In the genomic region with DNA sequence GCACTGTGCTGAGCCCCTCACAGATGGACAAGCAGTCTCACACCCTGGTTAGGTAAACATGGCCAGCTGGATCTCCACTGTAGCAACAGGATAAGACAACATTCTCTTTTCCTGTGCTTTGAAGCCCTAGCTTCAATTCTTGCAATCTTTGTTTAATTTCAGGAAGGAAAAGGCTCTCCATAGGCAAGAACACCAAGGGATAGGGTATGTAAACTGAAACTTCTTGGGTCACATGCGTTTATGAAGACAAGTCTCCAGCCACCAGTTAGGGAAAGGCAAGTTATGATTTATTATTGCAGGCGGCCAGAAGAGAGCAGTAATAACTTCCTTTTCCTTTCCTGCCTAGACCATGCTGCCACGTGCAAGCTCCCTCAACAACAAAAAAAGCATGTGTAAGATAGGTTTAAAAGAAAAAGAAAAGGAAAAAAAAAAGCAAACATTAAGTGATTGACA, we compare ENCODE assay signal across 1 cellular context.
A peak's percentile ranks its signal among the peaks of the same experiment; 100 is the strongest.
TF ChIP-seq lines count a peak whose summit lies in the region.

No MANE protein-coding gene starts in this region.

TF ChIP-seq in HEK293, 187 proteins besides CTCF, POLR2A, EP300 and RAD21 (continued from another document):
- TF ChIP-seq, protein P1, sequence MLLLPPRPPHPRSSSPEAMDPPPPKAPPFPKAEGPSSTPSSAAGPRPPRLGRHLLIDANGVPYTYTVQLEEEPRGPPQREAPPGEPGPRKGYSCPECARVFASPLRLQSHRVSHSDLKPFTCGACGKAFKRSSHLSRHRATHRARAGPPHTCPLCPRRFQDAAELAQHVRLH (tag by site-specific recombination; IDR thresholded peaks at IDR 0.05), result no peak
- TF ChIP-seq, protein P2, sequence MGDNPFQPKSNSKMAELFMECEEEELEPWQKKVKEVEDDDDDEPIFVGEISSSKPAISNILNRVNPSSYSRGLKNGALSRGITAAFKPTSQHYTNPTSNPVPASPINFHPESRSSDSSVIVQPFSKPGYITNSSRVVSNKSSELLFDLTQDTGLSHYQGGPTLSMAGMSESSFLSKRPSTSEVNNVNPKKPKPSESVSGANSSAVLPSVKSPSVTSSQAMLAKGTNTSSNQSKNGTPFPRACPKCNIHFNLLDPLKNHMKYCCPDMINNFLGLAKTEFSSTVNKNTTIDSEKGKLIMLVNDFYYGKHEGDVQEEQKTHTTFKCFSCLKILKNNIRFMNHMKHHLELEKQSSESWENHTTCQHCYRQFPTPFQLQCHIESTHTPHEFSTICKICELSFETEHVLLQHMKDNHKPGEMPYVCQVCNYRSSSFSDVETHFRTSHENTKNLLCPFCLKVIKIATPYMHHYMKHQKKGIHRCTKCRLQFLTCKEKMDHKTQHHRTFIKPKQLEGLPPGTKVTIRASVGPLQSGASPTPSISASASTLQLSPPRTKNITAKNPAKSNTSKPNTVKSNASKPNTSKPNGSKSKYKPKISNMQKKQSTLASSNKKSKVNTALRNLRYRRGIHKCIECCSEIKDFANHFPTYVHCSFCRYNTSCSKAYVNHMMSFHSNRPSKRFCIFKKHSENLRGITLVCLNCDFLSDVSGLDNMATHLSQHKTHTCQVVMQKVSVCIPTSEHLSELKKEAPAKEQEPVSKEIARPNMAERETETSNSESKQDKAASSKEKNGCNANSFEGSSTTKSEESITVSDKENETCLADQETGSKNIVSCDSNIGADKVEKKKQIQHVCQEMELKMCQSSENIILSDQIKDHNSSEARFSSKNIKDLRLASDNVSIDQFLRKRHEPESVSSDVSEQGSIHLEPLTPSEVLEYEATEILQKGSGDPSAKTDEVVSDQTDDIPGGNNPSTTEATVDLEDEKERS (tag by site-specific recombination; IDR thresholded peaks at IDR 0.05), result no peak
- TF ChIP-seq ZNF366 (tag by site-specific recombination; conservative IDR thresholded peaks at IDR 0.05) (no peak), FEZF1 (tag by site-specific recombination; IDR thresholded peaks at IDR 0.05) (0 out of 2 replicates have a peak, but pooled peaks have one; percentile 18)
TF ChIP-seq in HEK293: peak in this region for 2.
